ENCODE assay signal across 28 cellular contexts in the genomic region with DNA sequence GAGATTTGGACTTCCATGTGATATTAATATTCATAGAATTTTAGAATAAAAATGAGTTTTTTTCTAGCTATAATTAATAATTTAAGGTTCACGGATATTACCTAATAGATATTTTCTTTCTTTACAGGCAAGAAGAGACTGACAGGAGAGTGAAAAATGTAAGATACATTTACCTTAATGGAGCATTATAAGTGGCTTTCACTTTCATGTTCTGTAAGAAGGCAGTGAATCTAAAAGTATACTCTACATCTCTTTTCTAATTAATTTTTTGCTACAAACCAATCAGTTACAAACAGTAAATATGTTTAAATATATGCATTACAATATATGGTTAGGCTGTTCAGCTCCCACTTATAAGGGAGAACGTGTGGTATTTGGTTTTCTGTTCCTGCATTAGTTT.
"Had no signal": no experiment of that assay in that cellular context is flagged by ENCODE, and none has a peak within 500 bp of the region (broad histone marks: within the 10 kb centered on the region; RNA-seq: fewer than 3 reads in every experiment).

No MANE protein-coding gene starts in this region.

- H3K9me3 Mint-ChIP-seq: activated CD4-positive, alpha-beta T cell treated with anti-CD3 and anti-CD28 coated beads, Interleukin-2, amount 10 ng/mL, durations not matched to agents 24 days and 14 days; activated naive CD4-positive, alpha-beta T cell treated with anti-CD3 and anti-CD28 coated beads, Interleukin-2, amount 50 U/mL, for 24 hours; activated T-cell treated with anti-CD3 and anti-CD28 coated beads, Interleukin-2, amount 50 U/mL, for 24 hours had no signal

- H3K9ac ChIP-seq: KMS-11 had no signal

- DNase-seq: activated CD4-positive, alpha-beta T cell treated with anti-CD3 and anti-CD28 coated beads for 1 hour; activated CD4-positive, alpha-beta T cell treated with anti-CD3 and anti-CD28 coated beads, Interleukin-2, amount 10 ng/mL, durations not matched to agents 24 days and 14 days; activated CD4-positive, alpha-beta T cell treated with anti-CD3 and anti-CD28 coated beads, Interleukin-2, amount 50 U/mL, for 4 hours; activated CD4-positive, CD25-positive, alpha-beta regulatory T cell; activated CD8-positive, alpha-beta T cell treated with anti-CD3 and anti-CD28 coated beads, Interleukin-2, amount 10 ng/mL, durations not matched to agents 7 days and 5 days; activated gamma-delta T cell; activated naive CD4-positive, alpha-beta T cell treated with Interleukin-2 at 50 U/mL for 16 hours; activated naive CD8-positive, alpha-beta T cell treated with anti-CD3 and anti-CD28 coated beads, Interleukin-2, amount 10 ng/mL, durations not matched to agents 7 days and 5 days; activated T-cell treated with anti-CD3 and anti-CD28 coated beads, Interleukin-2, amount 50 U/mL, for 24 hours; amygdala; MM.1S; MV-4-11; NCI-H1092; NCI-H1436 treated with DMSO at 0.1 percent for 48 hours; NCI-H1694 treated with DMSO at 0.1 percent for 48 hours; NCI-H2029; NCI-H345; SHP77; SJCRH30; T1000; WERI-Rb-1 had no signal

- H3K27me3 Mint-ChIP-seq: activated CD4-positive, alpha-beta T cell treated with anti-CD3 and anti-CD28 coated beads, Interleukin-2, amount 10 ng/mL, durations not matched to agents 24 days and 14 days; activated naive CD4-positive, alpha-beta T cell treated with anti-CD3 and anti-CD28 coated beads, Interleukin-2, amount 50 U/mL, for 24 hours; activated naive CD8-positive, alpha-beta T cell treated with anti-CD3 and anti-CD28 coated beads, Interleukin-2, amount 10 ng/mL, durations not matched to agents 7 days and 5 days; activated T-cell treated with anti-CD3 and anti-CD28 coated beads, Interleukin-2, amount 50 U/mL, for 24 hours had no signal

- H3K4me3 Mint-ChIP-seq: activated CD4-positive, alpha-beta T cell treated with anti-CD3 and anti-CD28 coated beads, Interleukin-2, amount 10 ng/mL, durations not matched to agents 24 days and 14 days; activated CD8-positive, alpha-beta T cell treated with anti-CD3 and anti-CD28 coated beads, Interleukin-2, amount 10 ng/mL, durations not matched to agents 7 days and 5 days; activated naive CD4-positive, alpha-beta T cell treated with anti-CD3 and anti-CD28 coated beads, Interleukin-2, amount 50 U/mL, for 24 hours; activated naive CD8-positive, alpha-beta T cell treated with anti-CD3 and anti-CD28 coated beads, Interleukin-2, amount 10 ng/mL, durations not matched to agents 7 days and 5 days; activated T-cell treated with anti-CD3 and anti-CD28 coated beads, Interleukin-2, amount 50 U/mL, for 24 hours had no signal

- ATAC-seq: activated CD8-positive, alpha-beta T cell treated with anti-CD3 and anti-CD28 coated beads, Interleukin-2, amount 10 ng/mL, durations not matched to agents 7 days and 5 days; Panc1 had no signal

- H3K36me3 ChIP-seq: ascending aorta, cardiac muscle cell, WERI-Rb-1 had no signal

- H3K27ac ChIP-seq: ascending aorta, cardiac muscle cell, KMS-11, SJCRH30, SK-N-MC, WERI-Rb-1 had no signal

- H3K27me3 ChIP-seq: ascending aorta, cardiac muscle cell, SJCRH30 had no signal

- H3K4me3 ChIP-seq: ascending aorta, cardiac muscle cell, SJCRH30, SK-N-MC had no signal

- H3K9me3 ChIP-seq: ascending aorta, SJCRH30 had no signal

- H3K27ac Mint-ChIP-seq: activated CD4-positive, alpha-beta T cell treated with anti-CD3 and anti-CD28 coated beads, Interleukin-2, amount 10 ng/mL, durations not matched to agents 24 days and 14 days; activated CD8-positive, alpha-beta T cell treated with anti-CD3 and anti-CD28 coated beads, Interleukin-2, amount 10 ng/mL, durations not matched to agents 7 days and 5 days; activated naive CD4-positive, alpha-beta T cell treated with anti-CD3 and anti-CD28 coated beads, Interleukin-2, amount 50 U/mL, for 24 hours; activated naive CD8-positive, alpha-beta T cell treated with anti-CD3 and anti-CD28 coated beads, Interleukin-2, amount 10 ng/mL, durations not matched to agents 7 days and 5 days; activated T-cell treated with anti-CD3 and anti-CD28 coated beads, Interleukin-2, amount 50 U/mL, for 24 hours; activated T-helper 2 cell treated with anti-CD3 and anti-CD28 coated beads, Interferon-gamma antibody, Interleukin-2, Interleukin-4, amounts not matched to agents 10 μg/mL and 5 μg/mL and 100 μg/mL, durations not matched to agents 14 hours and 24 hours and 36 hours had no signal
